8 cellular contexts compared by ENCODE assay signal in the genomic region with DNA sequence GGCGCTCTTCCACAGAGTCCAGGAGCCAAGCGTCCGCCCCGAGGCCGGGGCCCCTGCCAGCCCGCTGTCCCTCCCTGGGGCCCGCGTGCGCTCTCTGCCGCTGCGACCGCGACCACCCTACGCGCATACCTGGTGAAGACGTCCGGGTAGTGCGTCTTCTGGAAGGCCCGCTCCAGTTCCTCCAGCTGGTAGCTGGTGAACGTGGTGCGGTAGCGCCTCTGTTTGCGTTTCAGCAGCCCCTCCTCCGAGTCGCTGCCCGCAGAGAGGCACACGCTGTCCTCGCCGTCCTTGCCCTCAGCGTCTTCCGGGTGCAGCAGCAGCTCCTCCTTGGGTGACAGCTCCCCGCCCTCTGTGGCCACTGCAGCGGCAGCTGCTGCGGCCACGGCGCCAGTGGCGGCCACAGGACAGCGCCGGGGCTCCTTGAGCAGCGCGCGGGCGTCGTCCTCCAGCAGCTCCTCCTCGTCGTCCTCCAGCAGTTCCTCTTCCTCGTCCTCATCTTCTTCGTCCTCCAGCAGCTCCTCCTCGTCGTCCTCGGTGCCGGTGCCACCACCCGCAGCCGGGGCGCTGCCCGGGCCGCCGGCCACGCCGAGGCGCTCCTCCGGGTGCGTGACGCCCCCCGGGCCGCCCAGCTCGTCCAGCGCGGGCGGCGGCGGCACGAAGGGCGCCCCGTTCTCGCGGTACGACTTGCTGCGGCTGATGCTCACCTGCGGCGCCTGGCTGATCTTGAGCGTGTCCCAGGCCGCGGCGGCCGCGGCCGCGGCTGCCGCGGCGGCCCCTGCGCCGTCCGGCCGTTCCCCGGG. TPM values are rescaled to one million over a fixed set of nuclear protein-coding genes. Genes with fewer than 3 reads are reported as not detected.
DNase-seq lines count a peak whose midpoint lies in the region; ATAC-seq, FAIRE-seq and TF ChIP-seq lines count a peak whose summit lies in the region.

No MANE protein-coding gene starts in this region.

- TF ChIP-seq CTCF in left lung (IDR thresholded peaks at IDR 0.05) = no peak
- TF ChIP-seq CTCF in kidney (IDR thresholded peaks at IDR 0.05; ENCODE audit: borderline replicate concordance, extremely low read depth, insufficient read depth) = no peak

- H3K36me3 ChIP-seq in left lung (no peaks in the 10 kb centered on the region), kidney (ENCODE audit: control insufficient read depth in 1 of 2, insufficient read depth in 2 of 2, low read length in 2 of 2) (no peaks in the 10 kb centered on the region)

- H3K4me1 ChIP-seq in left lung = peaks cover 2 to 14% of the 10 kb centered on the region in 2 donors
- no peaks in the 10 kb centered on the region for H3K4me1 ChIP-seq in kidney (ENCODE audit: control insufficient read depth in 1 of 2, insufficient read depth in 1 of 2, low read depth in 1 of 2, low read length in 2 of 2)

- H3K36me3 Mint-ChIP-seq in T-helper 1 cell treated with Interleukin-12 subunit alpha and Interleukin-12 subunit beta and Interleukin-4 antibody, amounts not matched to agents 30 μg/mL and 1 μg/mL, for 36 hours (ENCODE audit: low read depth) = peaks cover 2% of the 10 kb centered on the region

- no peaks in the 10 kb centered on the region for H3K9me3 ChIP-seq in left lung
- H3K9me3 ChIP-seq in kidney (ENCODE audit: control insufficient read depth in 1 of 2, low read length in 2 of 2) = no peaks in the 10 kb centered on the region

- no peak for FAIRE-seq in kidney (lab: Jason Lieb, UNC)

- H3K9ac ChIP-seq in kidney (ENCODE audit: low read length in 2 of 2) = no peak overlapping the region

- H3K27ac ChIP-seq in left lung = no peak overlapping the region
- H3K27ac ChIP-seq in kidney (ENCODE audit: low read depth in 2 of 2, low read length in 2 of 2) = no peak overlapping the region

- H3K9me3 Mint-ChIP-seq in T-helper 1 cell treated with Interleukin-12 subunit alpha and Interleukin-12 subunit beta and Interleukin-4 antibody, amounts not matched to agents 30 μg/mL and 1 μg/mL, for 36 hours = no peaks in the 10 kb centered on the region

- H3K4me1 Mint-ChIP-seq in T-helper 1 cell treated with Interleukin-12 subunit alpha and Interleukin-12 subunit beta and Interleukin-4 antibody, amounts not matched to agents 30 μg/mL and 1 μg/mL, for 36 hours (ENCODE audit: low read depth) = peaks cover 5% of the 10 kb centered on the region

- ATAC-seq in GM18909 (IDR thresholded peaks at IDR 0.05; ENCODE audit: poor library complexity, unreplicated experiment) (peak; percentile 34), left lung (peak; percentile 32), GM18502 (IDR thresholded peaks at IDR 0.05; ENCODE audit: poor library complexity, unreplicated experiment) (no peak)

- DNase-seq in 8988T (peak; percentile 58), left lung (no peak), DMS114 treated with DMSO at 0.1 percent for 48 hours (lab: John Stamatoyannopoulos, UW; ENCODE audit: unreplicated experiment) (no peak), hippocampal formation (lab: John Stamatoyannopoulos, UW) (no peak), kidney (no peak)

- H3K4me3 ChIP-seq in left lung (no peak overlapping the region), kidney (ENCODE audit: low read length in 2 of 2) (no peak overlapping the region)

- intact Hi-C loops in left lung (cut with DNase I) (no loop called here), kidney (cut with DNase I) (no loop called here)

- peaks cover 80% of the 10 kb centered on the region for H3K27me3 Mint-ChIP-seq in T-helper 1 cell treated with Interleukin-12 subunit alpha and Interleukin-12 subunit beta and Interleukin-4 antibody, amounts not matched to agents 30 μg/mL and 1 μg/mL, for 36 hours (ENCODE audit: low read depth)

- H3K4me3 Mint-ChIP-seq in T-helper 1 cell treated with Interleukin-12 subunit alpha and Interleukin-12 subunit beta and Interleukin-4 antibody, amounts not matched to agents 30 μg/mL and 1 μg/mL, for 36 hours = peak overlapping the region; percentile 66

- H3K27ac Mint-ChIP-seq in T-helper 1 cell treated with Interleukin-12 subunit alpha and Interleukin-12 subunit beta and Interleukin-4 antibody, amounts not matched to agents 30 μg/mL and 1 μg/mL, for 36 hours = no peak overlapping the region

- H3K27me3 ChIP-seq in left lung = peaks cover 89 to 98% of the 10 kb centered on the region in 2 donors

RNA-seq across cellular contexts. Expression of a gene that starts 2.8 kb away (rescaled TPM):
- under 1 TPM in 1 of 2 donors, not detected in 1; 0.26 TPM for total RNA-seq in left lung
- 0.31 TPM for total RNA-seq in kidney
- polyA plus RNA-seq in kidney (ENCODE audit: insufficient read depth, low read depth, low replicate concordance) = 0.13 TPM
